In the genomic region with DNA sequence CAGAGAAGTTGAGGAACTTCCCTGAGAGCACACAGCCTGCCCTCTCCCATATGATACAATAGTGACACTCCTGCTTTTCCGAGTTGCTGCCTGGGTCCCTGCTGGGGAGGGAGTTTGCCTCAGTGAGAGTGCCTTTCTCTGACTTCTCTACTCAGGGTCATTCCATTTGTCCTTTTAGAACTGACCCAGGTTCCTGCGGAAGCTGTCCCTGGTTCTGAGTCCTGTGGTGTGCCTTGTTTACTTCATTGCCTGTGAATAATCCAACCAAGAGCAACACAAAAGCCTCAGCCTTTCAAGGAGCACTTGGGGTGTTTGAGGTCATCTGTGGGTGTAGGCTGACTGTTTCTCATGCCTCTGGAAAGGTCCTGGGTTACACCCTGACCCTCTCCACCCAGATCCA, we compare ENCODE assay signal across 1 cellular context.
TF ChIP-seq lines count a peak whose summit lies in the region.

No MANE protein-coding gene starts in this region.

TF ChIP-seq in GM23338, 12 proteins besides CTCF, POLR2A, EP300 and RAD21 (continued from another document):
- TF ChIP-seq, protein P1, sequence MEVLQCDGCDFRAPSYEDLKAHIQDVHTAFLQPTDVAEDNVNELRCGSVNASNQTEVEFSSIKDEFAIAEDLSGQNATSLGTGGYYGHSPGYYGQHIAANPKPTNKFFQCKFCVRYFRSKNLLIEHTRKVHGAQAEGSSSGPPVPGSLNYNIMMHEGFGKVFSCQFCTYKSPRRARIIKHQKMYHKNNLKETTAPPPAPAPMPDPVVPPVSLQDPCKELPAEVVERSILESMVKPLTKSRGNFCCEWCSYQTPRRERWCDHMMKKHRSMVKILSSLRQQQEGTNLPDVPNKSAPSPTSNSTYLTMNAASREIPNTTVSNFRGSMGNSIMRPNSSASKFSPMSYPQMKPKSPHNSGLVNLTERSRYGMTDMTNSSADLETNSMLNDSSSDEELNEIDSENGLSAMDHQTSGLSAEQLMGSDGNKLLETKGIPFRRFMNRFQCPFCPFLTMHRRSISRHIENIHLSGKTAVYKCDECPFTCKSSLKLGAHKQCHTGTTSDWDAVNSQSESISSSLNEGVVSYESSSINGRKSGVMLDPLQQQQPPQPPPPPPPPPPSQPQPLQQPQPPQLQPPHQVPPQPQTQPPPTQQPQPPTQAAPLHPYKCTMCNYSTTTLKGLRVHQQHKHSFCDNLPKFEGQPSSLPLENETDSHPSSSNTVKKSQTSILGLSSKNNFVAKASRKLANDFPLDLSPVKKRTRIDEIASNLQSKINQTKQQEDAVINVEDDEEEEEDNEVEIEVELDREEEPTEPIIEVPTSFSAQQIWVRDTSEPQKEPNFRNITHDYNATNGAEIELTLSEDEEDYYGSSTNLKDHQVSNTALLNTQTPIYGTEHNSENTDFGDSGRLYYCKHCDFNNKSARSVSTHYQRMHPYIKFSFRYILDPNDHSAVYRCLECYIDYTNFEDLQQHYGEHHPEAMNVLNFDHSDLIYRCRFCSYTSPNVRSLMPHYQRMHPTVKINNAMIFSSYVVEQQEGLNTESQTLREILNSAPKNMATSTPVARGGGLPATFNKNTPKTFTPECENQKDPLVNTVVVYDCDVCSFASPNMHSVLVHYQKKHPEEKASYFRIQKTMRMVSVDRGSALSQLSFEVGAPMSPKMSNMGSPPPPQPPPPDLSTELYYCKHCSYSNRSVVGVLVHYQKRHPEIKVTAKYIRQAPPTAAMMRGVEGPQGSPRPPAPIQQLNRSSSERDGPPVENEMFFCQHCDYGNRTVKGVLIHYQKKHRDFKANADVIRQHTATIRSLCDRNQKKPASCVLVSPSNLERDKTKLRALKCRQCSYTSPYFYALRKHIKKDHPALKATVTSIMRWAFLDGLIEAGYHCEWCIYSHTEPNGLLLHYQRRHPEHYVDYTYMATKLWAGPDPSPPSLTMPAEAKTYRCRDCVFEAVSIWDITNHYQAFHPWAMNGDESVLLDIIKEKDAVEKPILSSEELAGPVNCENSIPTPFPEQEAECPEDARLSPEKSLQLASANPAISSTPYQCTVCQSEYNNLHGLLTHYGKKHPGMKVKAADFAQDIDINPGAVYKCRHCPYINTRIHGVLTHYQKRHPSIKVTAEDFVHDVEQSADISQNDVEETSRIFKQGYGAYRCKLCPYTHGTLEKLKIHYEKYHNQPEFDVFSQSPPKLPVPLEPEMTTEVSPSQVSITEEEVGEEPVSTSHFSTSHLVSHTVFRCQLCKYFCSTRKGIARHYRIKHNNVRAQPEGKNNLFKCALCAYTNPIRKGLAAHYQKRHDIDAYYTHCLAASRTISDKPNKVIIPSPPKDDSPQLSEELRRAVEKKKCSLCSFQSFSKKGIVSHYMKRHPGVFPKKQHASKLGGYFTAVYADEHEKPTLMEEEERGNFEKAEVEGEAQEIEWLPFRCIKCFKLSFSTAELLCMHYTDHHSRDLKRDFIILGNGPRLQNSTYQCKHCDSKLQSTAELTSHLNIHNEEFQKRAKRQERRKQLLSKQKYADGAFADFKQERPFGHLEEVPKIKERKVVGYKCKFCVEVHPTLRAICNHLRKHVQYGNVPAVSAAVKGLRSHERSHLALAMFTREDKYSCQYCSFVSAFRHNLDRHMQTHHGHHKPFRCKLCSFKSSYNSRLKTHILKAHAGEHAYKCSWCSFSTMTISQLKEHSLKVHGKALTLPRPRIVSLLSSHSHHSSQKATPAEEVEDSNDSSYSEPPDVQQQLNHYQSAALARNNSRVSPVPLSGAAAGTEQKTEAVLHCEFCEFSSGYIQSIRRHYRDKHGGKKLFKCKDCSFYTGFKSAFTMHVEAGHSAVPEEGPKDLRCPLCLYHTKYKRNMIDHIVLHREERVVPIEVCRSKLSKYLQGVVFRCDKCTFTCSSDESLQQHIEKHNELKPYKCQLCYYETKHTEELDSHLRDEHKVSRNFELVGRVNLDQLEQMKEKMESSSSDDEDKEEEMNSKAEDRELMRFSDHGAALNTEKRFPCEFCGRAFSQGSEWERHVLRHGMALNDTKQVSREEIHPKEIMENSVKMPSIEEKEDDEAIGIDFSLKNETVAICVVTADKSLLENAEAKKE (CRISPR knock-in tag; IDR thresholded peaks at IDR 0.05): no peak
- no peak for TF ChIP-seq ZNF114 (CRISPR knock-in tag; IDR thresholded peaks at IDR 0.05)
- TF ChIP-seq, protein P2, sequence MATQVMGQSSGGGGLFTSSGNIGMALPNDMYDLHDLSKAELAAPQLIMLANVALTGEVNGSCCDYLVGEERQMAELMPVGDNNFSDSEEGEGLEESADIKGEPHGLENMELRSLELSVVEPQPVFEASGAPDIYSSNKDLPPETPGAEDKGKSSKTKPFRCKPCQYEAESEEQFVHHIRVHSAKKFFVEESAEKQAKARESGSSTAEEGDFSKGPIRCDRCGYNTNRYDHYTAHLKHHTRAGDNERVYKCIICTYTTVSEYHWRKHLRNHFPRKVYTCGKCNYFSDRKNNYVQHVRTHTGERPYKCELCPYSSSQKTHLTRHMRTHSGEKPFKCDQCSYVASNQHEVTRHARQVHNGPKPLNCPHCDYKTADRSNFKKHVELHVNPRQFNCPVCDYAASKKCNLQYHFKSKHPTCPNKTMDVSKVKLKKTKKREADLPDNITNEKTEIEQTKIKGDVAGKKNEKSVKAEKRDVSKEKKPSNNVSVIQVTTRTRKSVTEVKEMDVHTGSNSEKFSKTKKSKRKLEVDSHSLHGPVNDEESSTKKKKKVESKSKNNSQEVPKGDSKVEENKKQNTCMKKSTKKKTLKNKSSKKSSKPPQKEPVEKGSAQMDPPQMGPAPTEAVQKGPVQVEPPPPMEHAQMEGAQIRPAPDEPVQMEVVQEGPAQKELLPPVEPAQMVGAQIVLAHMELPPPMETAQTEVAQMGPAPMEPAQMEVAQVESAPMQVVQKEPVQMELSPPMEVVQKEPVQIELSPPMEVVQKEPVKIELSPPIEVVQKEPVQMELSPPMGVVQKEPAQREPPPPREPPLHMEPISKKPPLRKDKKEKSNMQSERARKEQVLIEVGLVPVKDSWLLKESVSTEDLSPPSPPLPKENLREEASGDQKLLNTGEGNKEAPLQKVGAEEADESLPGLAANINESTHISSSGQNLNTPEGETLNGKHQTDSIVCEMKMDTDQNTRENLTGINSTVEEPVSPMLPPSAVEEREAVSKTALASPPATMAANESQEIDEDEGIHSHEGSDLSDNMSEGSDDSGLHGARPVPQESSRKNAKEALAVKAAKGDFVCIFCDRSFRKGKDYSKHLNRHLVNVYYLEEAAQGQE (IDR thresholded peaks at IDR 0.05; ENCODE audit: unreplicated experiment): no peak
- TF ChIP-seq EZH2 (IDR thresholded peaks at IDR 0.05; ENCODE audit: low read depth, unreplicated experiment): no peak
- TF ChIP-seq EZH2phosphoT487 (IDR thresholded peaks at IDR 0.05; ENCODE audit: unreplicated experiment): no peak
- TF ChIP-seq POLR2AphosphoS5 (IDR thresholded peaks at IDR 0.05; ENCODE audit: low read depth): no peak
- no peak for TF ChIP-seq JUNB (IDR thresholded peaks at IDR 0.05; ENCODE audit: unreplicated experiment)
- TF ChIP-seq, protein P3, sequence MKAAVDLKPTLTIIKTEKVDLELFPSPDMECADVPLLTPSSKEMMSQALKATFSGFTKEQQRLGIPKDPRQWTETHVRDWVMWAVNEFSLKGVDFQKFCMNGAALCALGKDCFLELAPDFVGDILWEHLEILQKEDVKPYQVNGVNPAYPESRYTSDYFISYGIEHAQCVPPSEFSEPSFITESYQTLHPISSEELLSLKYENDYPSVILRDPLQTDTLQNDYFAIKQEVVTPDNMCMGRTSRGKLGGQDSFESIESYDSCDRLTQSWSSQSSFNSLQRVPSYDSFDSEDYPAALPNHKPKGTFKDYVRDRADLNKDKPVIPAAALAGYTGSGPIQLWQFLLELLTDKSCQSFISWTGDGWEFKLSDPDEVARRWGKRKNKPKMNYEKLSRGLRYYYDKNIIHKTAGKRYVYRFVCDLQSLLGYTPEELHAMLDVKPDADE (IDR thresholded peaks at IDR 0.05): no peak
- TF ChIP-seq STAT1 (IDR thresholded peaks at IDR 0.05; ENCODE audit: unreplicated experiment): no peak
